35 cellular contexts compared by ENCODE assay signal in the genomic region with DNA sequence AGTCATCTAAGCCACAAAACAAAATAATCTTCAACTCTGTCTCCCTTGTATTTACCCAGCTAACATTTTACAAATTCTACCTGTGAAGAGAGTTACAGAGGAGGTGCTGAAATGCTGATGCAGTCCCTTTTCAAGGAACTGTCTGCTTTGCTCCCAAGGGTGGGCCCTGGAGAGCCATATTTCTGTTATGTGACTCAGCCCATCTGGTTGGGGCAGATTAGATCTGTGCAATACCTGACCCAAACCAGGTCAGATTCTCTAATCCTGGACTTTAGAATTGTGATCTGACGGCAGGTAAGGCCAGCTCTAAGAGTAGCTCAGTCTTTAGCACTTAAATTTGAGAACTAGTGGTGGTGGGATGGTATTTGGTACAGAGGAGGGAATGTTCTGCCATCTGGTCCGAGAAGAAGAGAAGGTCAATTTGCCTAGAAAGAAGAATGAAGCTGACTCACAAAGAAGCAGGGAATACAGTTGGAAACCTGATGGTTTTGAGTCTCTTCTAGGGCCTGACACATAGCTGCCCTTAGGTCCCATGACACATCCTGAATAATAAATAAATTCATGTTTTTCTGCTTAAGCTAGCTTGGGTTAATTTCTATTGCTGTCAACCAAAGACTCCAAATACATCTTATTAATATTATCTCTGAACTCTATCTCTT. TPM values are rescaled to one million over a fixed set of nuclear protein-coding genes. Genes with fewer than 3 reads are reported as not detected.
"Had no signal": no experiment of that assay in that cellular context is flagged by ENCODE, and none has a peak within 500 bp of the region (broad histone marks: within the 10 kb centered on the region; RNA-seq: fewer than 3 reads in every experiment).

No MANE protein-coding gene starts in this region.

- H3K4me3 ChIP-seq: ascending aorta, body of pancreas, cardiac muscle cell, SJCRH30 had no signal

- H3K36me3 ChIP-seq: ascending aorta, cardiac muscle cell, SJCRH30 had no signal

- DNase-seq: activated CD4-positive, alpha-beta T cell treated with anti-CD3 and anti-CD28 coated beads, Interleukin-2, amount 10 ng/mL, durations not matched to agents 24 days and 14 days; activated CD4-positive, alpha-beta T cell treated with anti-CD3 and anti-CD28 coated beads, Interleukin-2, amount 50 U/mL, for 48 hours; activated CD4-positive, CD25-positive, alpha-beta regulatory T cell treated with anti-CD3 and anti-CD28 coated beads, Interleukin-2, amount 50 U/mL, for 72 hours; activated CD8-positive, alpha-beta memory T cell treated with anti-CD3 and anti-CD28 coated beads, Interleukin-2, amount 10 ng/mL, durations not matched to agents 7 days and 5 days; activated effector memory CD4-positive, alpha-beta T cell treated with anti-CD3 and anti-CD28 coated beads, Interleukin-2, amount 50 U/mL, for 16 hours; activated naive CD4-positive, alpha-beta T cell treated with Interleukin-2 at 50 U/mL for 16 hours; activated naive CD8-positive, alpha-beta T cell treated with anti-CD3 and anti-CD28 coated beads, Interleukin-2, amount 50 U/mL, for 24 hours; activated T-cell treated with anti-CD3 and anti-CD28 coated beads, Interleukin-2, amount 50 U/mL, for 4 hours; amniotic stem cell; body of pancreas; MV-4-11; NCI-H1092 treated with DMSO at 0.1 percent for 48 hours; NCI-H1417 treated with DMSO at 0.1 percent for 48 hours; NCI-H1694; NCI-H2029; NCI-H2107; NCI-H2171 treated with DMSO at 0.1 percent for 48 hours; NCI-H226; NCI-H69; NK-92 treated with Interleukin-12 subunit alpha and Interleukin-12 subunit beta, amount 100 ng/mL, for 24 hours; OCI-M1; RPMI8226; SJCRH30; SK-N-SH; T-helper 1 cell had no signal

- H3K9me3 ChIP-seq: ascending aorta, SJCRH30, SK-N-SH had no signal

- H3K4me1 ChIP-seq: ascending aorta, body of pancreas, SJCRH30 had no signal

- H3K9ac ChIP-seq: KMS-11, SK-N-SH had no signal

- H3K27ac ChIP-seq: ascending aorta, body of pancreas, cardiac muscle cell, KMS-11, SJCRH30 had no signal

- ATAC-seq: activated CD8-positive, alpha-beta memory T cell treated with anti-CD3 and anti-CD28 coated beads, Interleukin-2, amount 10 ng/mL, durations not matched to agents 7 days and 5 days; activated naive CD4-positive, alpha-beta T cell treated with anti-CD3 and anti-CD28 coated beads, Interleukin-2, amount 50 U/mL, for 72 hours; activated naive CD8-positive, alpha-beta T cell treated with anti-CD3 and anti-CD28 coated beads, Interleukin-2, amount 50 U/mL, for 24 hours; activated T-cell treated with anti-CD3 and anti-CD28 coated beads, Interleukin-2, amount 50 U/mL, for 4 hours; body of pancreas; Panc1; Right ventricle myocardium inferior; WTC11 had no signal

- H3K4me2 ChIP-seq: KMS-11, SK-N-SH had no signal

- H3K27me3 ChIP-seq: ascending aorta, body of pancreas, cardiac muscle cell had no signal

RNA-seq across cellular contexts. Expression of gene ZNF311, which starts 8.1 kb away (rescaled TPM):
- total RNA-seq: ascending aorta, body of pancreas, SJCRH30 had no signal

RNA-seq across cellular contexts. Expression of gene OR2W1, which starts 48.0 kb away (rescaled TPM):
- total RNA-seq: activated CD4-positive, alpha-beta T cell treated with anti-CD3 and anti-CD28 coated beads, Interleukin-2, amount 10 ng/mL, durations not matched to agents 24 days and 14 days; activated CD8-positive, alpha-beta memory T cell treated with anti-CD3 and anti-CD28 coated beads, Interleukin-2, amount 10 ng/mL, durations not matched to agents 7 days and 5 days; activated naive CD4-positive, alpha-beta T cell treated with anti-CD3 and anti-CD28 coated beads, Interleukin-2, amount 50 U/mL, for 72 hours; activated T-cell treated with anti-CD3 and anti-CD28 coated beads, Interleukin-2, amount 50 U/mL, for 4 hours; ascending aorta; body of pancreas; cardiac muscle cell; MCF 10A; NCI-H460; Right ventricle myocardium inferior; SJCRH30; T-helper 2 cell treated with Interferon-gamma antibody and Interleukin-4, amounts not matched to agents 100 ng/mL and 5 ng/mL, for 36 hours; WTC11 had no signal
- polyA plus RNA-seq: cardiac muscle cell, SK-N-SH had no signal
